In the genomic region with DNA sequence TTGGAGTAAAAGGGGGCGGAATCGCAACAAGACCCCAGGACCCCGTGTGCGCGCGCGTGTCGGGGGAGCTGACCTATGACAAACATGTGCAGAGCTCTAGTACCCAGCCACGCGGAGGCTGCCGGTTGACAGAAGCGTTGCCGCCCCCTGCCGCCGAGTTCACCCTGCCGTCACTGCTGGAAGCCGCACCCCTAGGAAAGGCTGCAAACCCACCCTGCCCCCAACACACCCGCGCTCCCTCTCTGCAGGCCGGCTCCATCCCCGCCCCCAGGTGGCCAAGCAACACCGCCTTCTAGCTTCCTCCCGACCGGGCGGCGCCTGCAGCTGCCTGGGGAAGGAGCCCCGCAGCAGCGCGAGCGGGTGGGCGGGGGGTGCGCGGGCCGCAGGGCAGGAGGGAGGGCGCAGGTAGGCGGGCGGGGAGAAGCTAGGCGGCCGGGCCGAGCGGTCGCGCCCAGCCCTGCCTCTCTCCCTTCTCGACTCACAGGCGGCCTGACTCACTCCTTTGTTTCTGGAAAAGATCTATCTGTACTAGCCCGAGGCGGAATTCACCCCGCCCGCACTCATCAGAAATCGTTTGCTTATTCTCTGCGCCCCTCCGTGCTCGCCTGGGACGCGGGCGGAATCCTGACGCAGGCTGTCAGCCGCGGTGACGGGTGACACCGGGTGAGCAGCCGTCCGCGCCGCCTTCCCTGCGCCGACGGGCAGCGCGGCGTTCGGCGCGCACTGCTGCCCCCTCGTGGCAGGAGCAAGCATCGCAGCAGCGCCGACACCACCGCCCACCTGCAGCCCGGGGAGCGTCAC, we compare ENCODE assay signal across 8 cellular contexts.
A peak's percentile ranks its signal among the peaks of the same experiment; 100 is the strongest.
DNase-seq lines count a peak whose midpoint lies in the region; ATAC-seq and TF ChIP-seq lines count a peak whose summit lies in the region.

No MANE protein-coding gene starts in this region.

- H3K4me1 ChIP-seq in SK-N-SH (ENCODE audit: control insufficient read depth in 1 of 2, insufficient read depth in 2 of 2, low read depth in 1 of 2, low read length in 1 of 2) (peaks cover 10% of the 10 kb centered on the region in 2 experiments; a peak in 3 of 4 replicates), thymus (ENCODE audit: control insufficient read depth, insufficient read depth, low read length) (no peaks in the 10 kb centered on the region)

- intact Hi-C loops in Right ventricle myocardium inferior (cut with DNase I) = loop anchor here (1.0 kb wide), 1 partner anchor 567 kb away; no protein-coding TSS in a partner anchor

- ATAC-seq in HG02678 (IDR thresholded peaks at IDR 0.05; ENCODE audit: unreplicated experiment) (peak; percentile 85), Right ventricle myocardium inferior (peak; percentile 96)
- peak; percentile 88 to 93 for ATAC-seq in activated naive CD4-positive, alpha-beta T cell treated with anti-CD3 and anti-CD28 coated beads, Interleukin-2, amount 50 U/mL, for 72 hours

- CTCF ChIA-PET in SK-N-SH (lab: Yijun Ruan, JAX) = interaction anchor here (0.6 to 6.1 kb wide), 100 partner anchors 8 to 1712 kb away, joined by 3 to 85 read pairs (median 4); no protein-coding TSS in a partner anchor

- H3K9me3 Mint-ChIP-seq in activated naive CD4-positive, alpha-beta T cell treated with anti-CD3 and anti-CD28 coated beads, Interleukin-2, amount 50 U/mL, for 72 hours = peaks cover 0 to 2% of the 10 kb centered on the region in 2 donors
- no peaks in the 10 kb centered on the region for H3K9me3 Mint-ChIP-seq in osteocyte (ENCODE audit: unreplicated experiment)

- H3K27ac ChIP-seq in SK-N-SH (ENCODE audit: low read depth in 2 of 2, low read length in 1 of 2) (peak overlapping the region; percentile 97), thymus (ENCODE audit: low read depth) (peak overlapping the region; percentile 93)

- H3K27me3 Mint-ChIP-seq in osteocyte (ENCODE audit: unreplicated experiment) = no peaks in the 10 kb centered on the region

- no peaks in the 10 kb centered on the region for H3K36me3 Mint-ChIP-seq in activated naive CD4-positive, alpha-beta T cell treated with anti-CD3 and anti-CD28 coated beads, Interleukin-2, amount 50 U/mL, for 72 hours
- no peaks in the 10 kb centered on the region for H3K36me3 Mint-ChIP-seq in osteocyte (ENCODE audit: unreplicated experiment)

- peak; percentile 97 for TF ChIP-seq CTCF in GM12864 (IDR thresholded peaks at IDR 0.05; ENCODE audit: low read depth, low read length, missing control alignments)
- TF ChIP-seq CTCF in SK-N-SH (IDR thresholded peaks at IDR 0.05) = peak; percentile 96
- peak; percentile 98 for TF ChIP-seq CTCF in osteocyte (IDR thresholded peaks at IDR 0.05)

- 0% methylated on average over 16 of the region's 81 CpGs for WGBS in SK-N-SH (ENCODE audit: low lambda C conversion rate)
- under 1% methylated on average over 81 of the region's 81 CpGs for WGBS in thymus

- DNase-seq in GM12864 (ENCODE audit: low read depth) (peak; percentile 52), NCI-H1092 treated with DMSO at 0.1 percent for 48 hours (lab: John Stamatoyannopoulos, UW) (peak; percentile 96), SK-N-SH (peak; percentile 95), Right ventricle myocardium inferior (ENCODE audit: missing footprints) (peak; percentile 93), osteocyte (ENCODE audit: extremely low spot score, unreplicated experiment) (peak; percentile 95)
- DNase-seq in activated naive CD4-positive, alpha-beta T cell treated with anti-CD3 and anti-CD28 coated beads, Interleukin-2, amount 50 U/mL, for 72 hours (ENCODE audit: low spot score in 2 of 2) = peak; percentile 85 to 89

- H3K36me3 ChIP-seq in SK-N-SH (replicated peaks in 1 of 2; ENCODE audit: control insufficient read depth in 1 of 2, insufficient read depth in 2 of 2, low read length in 1 of 2) (no peaks in the 10 kb centered on the region), thymus (ENCODE audit: control insufficient read depth, insufficient read depth) (no peaks in the 10 kb centered on the region)

- H4K20me1 ChIP-seq in SK-N-SH (ENCODE audit: insufficient read depth) = no peaks in the 10 kb centered on the region

- peak overlapping the region; percentile 48 for H3K4me3 ChIP-seq in GM12864 (ENCODE audit: low read depth, low read length)
- peak overlapping the region; percentile 59 to 66 for H3K4me3 ChIP-seq in SK-N-SH (ENCODE audit: low read depth in 2 of 2, low read length in 1 of 2)
- H3K4me3 ChIP-seq in thymus (ENCODE audit: low read length) = peak overlapping the region; percentile 67

- peak; percentile 85 for TF ChIP-seq RAD21 in SK-N-SH (IDR thresholded peaks at IDR 0.05; ENCODE audit: low read length)

- POLR2A ChIA-PET in SK-N-SH (lab: Yijun Ruan, JAX) = interaction anchor here (0.7 to 3.7 kb wide), 8 partner anchors 21 to 637 kb away, joined by 3 to 65 read pairs (median 6); a partner anchor contains a TSS

- peak overlapping the region; percentile 82 for H2AFZ ChIP-seq in SK-N-SH (ENCODE audit: low read depth)

- peak overlapping the region; percentile 95 for H3K9ac ChIP-seq in SK-N-SH

- H3K9me3 ChIP-seq in SK-N-SH (no peaks in the 10 kb centered on the region), thymus (ENCODE audit: control insufficient read depth) (no peaks in the 10 kb centered on the region)

- peaks cover 19% of the 10 kb centered on the region for H3F3A ChIP-seq in SK-N-SH (replicated peaks; ENCODE audit: insufficient read depth)

- TF ChIP-seq EP300 in SK-N-SH (IDR thresholded peaks at IDR 0.05; ENCODE audit: borderline replicate concordance in 1 of 2, low read depth in 1 of 2, low read length in 1 of 2) = peak in 1 of 2 experiments; percentile 45; a peak in 2 of 4 replicates

- H3K27me3 ChIP-seq in SK-N-SH (ENCODE audit: insufficient read depth) (no peaks in the 10 kb centered on the region), thymus (ENCODE audit: control insufficient read depth, insufficient read depth) (no peaks in the 10 kb centered on the region)

- peak overlapping the region; percentile 81 to 92 for H3K27ac Mint-ChIP-seq in activated naive CD4-positive, alpha-beta T cell treated with anti-CD3 and anti-CD28 coated beads, Interleukin-2, amount 50 U/mL, for 72 hours
- H3K27ac Mint-ChIP-seq in osteocyte (ENCODE audit: unreplicated experiment) = peak overlapping the region; percentile 94

- peak overlapping the region; percentile 81 for H3K4me2 ChIP-seq in SK-N-SH

- peak overlapping the region; percentile 77 for H3K4me3 Mint-ChIP-seq in osteocyte (ENCODE audit: unreplicated experiment)

- no peaks in the 10 kb centered on the region for H3K9me2 ChIP-seq in SK-N-SH

- peaks cover 47% of the 10 kb centered on the region for H3K4me1 Mint-ChIP-seq in osteocyte (ENCODE audit: unreplicated experiment)

- H3K79me2 ChIP-seq in SK-N-SH (ENCODE audit: insufficient read depth) = no peaks in the 10 kb centered on the region

TF ChIP-seq in SK-N-SH, 30 proteins besides CTCF, POLR2A, EP300 and RAD21 (continues in another document):
- TF ChIP-seq, protein P1, sequence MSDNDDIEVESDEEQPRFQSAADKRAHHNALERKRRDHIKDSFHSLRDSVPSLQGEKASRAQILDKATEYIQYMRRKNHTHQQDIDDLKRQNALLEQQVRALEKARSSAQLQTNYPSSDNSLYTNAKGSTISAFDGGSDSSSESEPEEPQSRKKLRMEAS (IDR thresholded peaks at IDR 0.05; ENCODE audit: low read depth) = peak; percentile 97
- TF ChIP-seq TCF12 (IDR thresholded peaks at IDR 0.05) (no peak), ELF1 (IDR thresholded peaks at IDR 0.05) (no peak), FOSL2 (IDR thresholded peaks at IDR 0.05; ENCODE audit: borderline replicate concordance, low read depth) (no peak), MEF2A (IDR thresholded peaks at IDR 0.05; ENCODE audit: borderline replicate concordance, low read depth) (no peak), NFIC (IDR thresholded peaks at IDR 0.05; ENCODE audit: borderline replicate concordance) (no peak), TEAD4 (IDR thresholded peaks at IDR 0.05; ENCODE audit: borderline replicate concordance, insufficient read depth) (no peak), JUND (IDR thresholded peaks at IDR 0.05) (no peak), NRF1 (IDR thresholded peaks at IDR 0.05; ENCODE audit: low read depth, low read length) (peak; percentile 51), RXRA (IDR thresholded peaks at IDR 0.05; ENCODE audit: borderline replicate concordance, low read depth) (no peak)
- TF ChIP-seq, protein P2, sequence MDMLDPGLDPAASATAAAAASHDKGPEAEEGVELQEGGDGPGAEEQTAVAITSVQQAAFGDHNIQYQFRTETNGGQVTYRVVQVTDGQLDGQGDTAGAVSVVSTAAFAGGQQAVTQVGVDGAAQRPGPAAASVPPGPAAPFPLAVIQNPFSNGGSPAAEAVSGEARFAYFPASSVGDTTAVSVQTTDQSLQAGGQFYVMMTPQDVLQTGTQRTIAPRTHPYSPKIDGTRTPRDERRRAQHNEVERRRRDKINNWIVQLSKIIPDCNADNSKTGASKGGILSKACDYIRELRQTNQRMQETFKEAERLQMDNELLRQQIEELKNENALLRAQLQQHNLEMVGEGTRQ (IDR thresholded peaks at IDR 0.05; ENCODE audit: borderline replicate concordance, low read depth, low read length) = no peak
- TF ChIP-seq, protein P3, sequence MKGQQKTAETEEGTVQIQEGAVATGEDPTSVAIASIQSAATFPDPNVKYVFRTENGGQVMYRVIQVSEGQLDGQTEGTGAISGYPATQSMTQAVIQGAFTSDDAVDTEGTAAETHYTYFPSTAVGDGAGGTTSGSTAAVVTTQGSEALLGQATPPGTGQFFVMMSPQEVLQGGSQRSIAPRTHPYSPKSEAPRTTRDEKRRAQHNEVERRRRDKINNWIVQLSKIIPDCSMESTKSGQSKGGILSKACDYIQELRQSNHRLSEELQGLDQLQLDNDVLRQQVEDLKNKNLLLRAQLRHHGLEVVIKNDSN (IDR thresholded peaks at IDR 0.05; ENCODE audit: borderline replicate concordance, low read depth) = no peak

Comparison
In these comparisons a context has a peak if more than half of its experiments do, and no peak if none do; other contexts are left out.
1. Peak in every context shown above with its lines: DNase-seq, ATAC-seq, H3K4me3 ChIP-seq and H3K27ac ChIP-seq.